7 cellular contexts compared by ENCODE assay signal in genomic region chr5:176609724-176610429, GRCh38. TPM values are rescaled to one million over a fixed set of nuclear protein-coding genes. Genes with fewer than 3 reads are reported as not detected.
DNase-seq lines count a peak whose midpoint lies in the region; TF ChIP-seq lines count a peak whose summit lies in the region.

Gene GPRIN1 (minus strand): TSS chr5:176610156. CDS start chr5:176599834, 10,322 bp downstream.

- TF ChIP-seq CTCF in GM12865 (IDR thresholded peaks at IDR 0.05; ENCODE audit: insufficient read depth, low read depth, low read length, missing control alignments) = peak; percentile 11

- peak; percentile 77 for DNase-seq in GM12865 (ENCODE audit: low read depth)
- DNase-seq in H4 (ENCODE audit: low spot score) = peak; percentile 59
- peak; percentile 55 for DNase-seq in M059J (ENCODE audit: low read depth)
- DNase-seq in T-helper 9 cell = peak; percentile 39
- peak; percentile 76 to 95 for DNase-seq in T47D (ENCODE audit: low read depth in 1 of 2, low spot score in 1 of 2)
- peak; percentile 33 for DNase-seq in iris pigment epithelial cell (ENCODE audit: low read depth)
- DNase-seq in stimulated activated CD4-positive, alpha-beta T cell treated with anti-CD3 and anti-CD28 coated beads, Interleukin-2, amount 100 ng/mL, for 24 hours = peak; percentile 69 to 73

- in situ Hi-C loops in T47D (cut with HindIII; ENCODE audit: low pct_unique_long_range_greater_than_20kb, low sequenced_read_pairs) = no loop called here

- H3K4me3 ChIP-seq in GM12865 (ENCODE audit: low read depth, low read length) = peak within 1 kb of the TSS; percentile 91

RNA-seq across cellular contexts. Expression of gene GPRIN1, which starts in this region (rescaled TPM):
- 11.7 and 14.0 TPM in 2 replicates for total RNA-seq in H4 (2014; rRNA removed; shearing (Covaris generic))
- 8.4 and 12.4 TPM in 2 replicates for total RNA-seq in M059J (2014; rRNA removed; shearing (Covaris generic))

Comparison
In these comparisons a context has a peak if more than half of its experiments do, and no peak if none do; other contexts are left out.
1. Peak in every context shown above with its lines: DNase-seq and H3K4me3 ChIP-seq.
2. DNase-seq: peak in every context shown above with its lines; median percentile 86 in T47D; 77 in GM12865; 71 in stimulated activated CD4-positive, alpha-beta T cell treated with anti-CD3 and anti-CD28 coated beads, Interleukin-2, amount 100 ng/mL, for 24 hours; 59 in H4; 55 in M059J; 39 in T-helper 9 cell; 33 in iris pigment epithelial cell.